Comparison of ENCODE assay signal across 3 cellular contexts in the genomic region with DNA sequence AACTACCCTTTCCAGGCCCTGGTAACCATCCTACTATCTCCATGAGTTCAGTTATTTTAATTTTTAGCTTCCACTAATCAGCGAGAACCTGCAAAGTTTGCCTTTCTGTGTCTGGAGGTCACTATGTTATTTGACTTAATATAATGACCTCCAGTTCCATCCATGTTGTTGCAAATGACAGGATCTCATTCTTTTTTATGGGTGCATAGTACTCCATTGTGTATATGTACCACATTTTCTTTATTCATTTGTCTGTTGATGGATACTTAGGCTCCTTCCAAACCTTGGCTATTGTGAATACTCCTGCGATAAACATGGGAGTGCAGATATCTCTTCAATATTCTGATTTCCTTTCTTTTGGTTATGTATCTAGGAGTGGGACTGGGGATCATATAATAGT. TPM values are rescaled to one million over a fixed set of nuclear protein-coding genes. Genes with fewer than 3 reads are reported as not detected.
"Had no signal": no experiment of that assay in that cellular context is flagged by ENCODE, and none has a peak within 500 bp of the region (broad histone marks: within the 10 kb centered on the region; RNA-seq: fewer than 3 reads in every experiment).

No MANE protein-coding gene starts in this region.

RNA-seq across cellular contexts. Expression of a gene that starts 31.6 kb away (rescaled TPM):
- total RNA-seq: GM23248, H4, HFFc6 had no signal
